In genomic region chr17:20852541-20853370, GRCh38 we compare ENCODE assay signal across 8 cellular contexts.
DNase-seq lines count a peak whose midpoint lies in the region; ATAC-seq lines count a peak whose summit lies in the region.

No MANE protein-coding gene starts in this region.

- ATAC-seq in activated naive CD4-positive, alpha-beta T cell treated with anti-CD3 and anti-CD28 coated beads, Interleukin-2, amount 50 U/mL, for 72 hours = peak; percentile 26 to 75
- peak; percentile 75 for ATAC-seq in stimulated activated memory B cell treated with anti-CD40 and anti-IgM and Interleukin-4, amounts not matched to agents 10 μg/mL and 1 μg/mL and 100 μg/mL, for 72 hours
- ATAC-seq in HG02610 (IDR thresholded peaks at IDR 0.05; ENCODE audit: unreplicated experiment) (no peak), GM21367 (IDR thresholded peaks at IDR 0.05; ENCODE audit: unreplicated experiment) (no peak), GM21717 (IDR thresholded peaks at IDR 0.05; ENCODE audit: unreplicated experiment) (no peak)

- H3K4me3 ChIP-seq in iPS-11a (ENCODE audit: low read depth, low read length) = peak overlapping the region; percentile 43

- peaks cover 14% of the 10 kb centered on the region for H3K4me1 Mint-ChIP-seq in stimulated activated memory B cell treated with anti-CD40 and anti-IgM and Interleukin-4, amounts not matched to agents 10 μg/mL and 1 μg/mL and 100 μg/mL, for 72 hours

- no peaks in the 10 kb centered on the region for H3K36me3 Mint-ChIP-seq in activated naive CD4-positive, alpha-beta T cell treated with anti-CD3 and anti-CD28 coated beads, Interleukin-2, amount 50 U/mL, for 72 hours
- H3K36me3 Mint-ChIP-seq in stimulated activated memory B cell treated with anti-CD40 and anti-IgM and Interleukin-4, amounts not matched to agents 10 μg/mL and 1 μg/mL and 100 μg/mL, for 72 hours = no peaks in the 10 kb centered on the region

- no peak overlapping the region for H3K27ac Mint-ChIP-seq in activated naive CD4-positive, alpha-beta T cell treated with anti-CD3 and anti-CD28 coated beads, Interleukin-2, amount 50 U/mL, for 72 hours
- no peak overlapping the region for H3K27ac Mint-ChIP-seq in stimulated activated memory B cell treated with anti-CD40 and anti-IgM and Interleukin-4, amounts not matched to agents 10 μg/mL and 1 μg/mL and 100 μg/mL, for 72 hours

- no peaks in the 10 kb centered on the region for H3K9me3 Mint-ChIP-seq in activated naive CD4-positive, alpha-beta T cell treated with anti-CD3 and anti-CD28 coated beads, Interleukin-2, amount 50 U/mL, for 72 hours
- no peaks in the 10 kb centered on the region for H3K9me3 Mint-ChIP-seq in stimulated activated memory B cell treated with anti-CD40 and anti-IgM and Interleukin-4, amounts not matched to agents 10 μg/mL and 1 μg/mL and 100 μg/mL, for 72 hours

- H3K4me3 Mint-ChIP-seq in stimulated activated memory B cell treated with anti-CD40 and anti-IgM and Interleukin-4, amounts not matched to agents 10 μg/mL and 1 μg/mL and 100 μg/mL, for 72 hours = peak overlapping the region; percentile 72

- DNase-seq in DMS 273 treated with DMSO at 0.1 percent for 48 hours (lab: John Stamatoyannopoulos, UW) = peak; percentile 0
- peak; percentile 30 for DNase-seq in NCI-H1436 treated with DMSO at 0.1 percent for 48 hours (lab: John Stamatoyannopoulos, UW)
- DNase-seq in activated naive CD4-positive, alpha-beta T cell treated with anti-CD3 and anti-CD28 coated beads, Interleukin-2, amount 50 U/mL, for 72 hours (ENCODE audit: low spot score in 2 of 2) = peak in 1 of 2 donors; percentile 19

- H3K27me3 Mint-ChIP-seq in stimulated activated memory B cell treated with anti-CD40 and anti-IgM and Interleukin-4, amounts not matched to agents 10 μg/mL and 1 μg/mL and 100 μg/mL, for 72 hours = peaks cover 10% of the 10 kb centered on the region

Comparison
In these comparisons a context has a peak if more than half of its experiments do, and no peak if none do; other contexts are left out.
1. ATAC-seq: peak in activated naive CD4-positive, alpha-beta T cell treated with anti-CD3 and anti-CD28 coated beads, Interleukin-2, amount 50 U/mL, for 72 hours (2 of 2) and stimulated activated memory B cell treated with anti-CD40 and anti-IgM and Interleukin-4, amounts not matched to agents 10 μg/mL and 1 μg/mL and 100 μg/mL, for 72 hours (single experiment); none in HG02610 (single experiment), GM21367 (single experiment) and GM21717 (single experiment).